ENCODE assay signal across 26 cellular contexts in genomic region chr9:80078826-80079225, GRCh38.
"Had no signal": no experiment of that assay in that cellular context is flagged by ENCODE, and none has a peak within 500 bp of the region (broad histone marks: within the 10 kb centered on the region; RNA-seq: fewer than 3 reads in every experiment).

No MANE protein-coding gene starts in this region.

- H3K36me3 ChIP-seq: esophagus muscularis mucosa, heart right ventricle, lower lobe of right lung, ovary, sigmoid colon, suprapubic skin, transverse colon, upper lobe of right lung, uterus had no signal

- H3K27ac ChIP-seq: esophagus muscularis mucosa, foreskin keratinocyte, heart right ventricle, lower lobe of right lung, ovary, psoas muscle, sigmoid colon, suprapubic skin, transverse colon, upper lobe of right lung, uterus had no signal

- H3K9me3 ChIP-seq: esophagus muscularis mucosa, ovary, psoas muscle, upper lobe of right lung, uterus had no signal

- FAIRE-seq: colon, endothelial cell of umbilical vein, keratinocyte had no signal

- H3K4me3 ChIP-seq: esophagus muscularis mucosa, heart right ventricle, lower lobe of right lung, ovary, psoas muscle, sigmoid colon, suprapubic skin, transverse colon, upper lobe of right lung, uterus had no signal

- ATAC-seq: foreskin keratinocyte; heart right ventricle; left ventricle myocardium superior; lower lobe of right lung; natural killer cell; psoas muscle; right cardiac atrium; stimulated activated effector memory CD8-positive, alpha-beta T cell treated with anti-CD3 and anti-CD28 coated beads, Interleukin-12 subunit alpha, Interleukin-12 subunit beta, amount 100 ng/mL, for 72 hours; upper lobe of right lung had no signal

- DNase-seq: effector CD8-positive, alpha-beta T cell; foreskin keratinocyte; glutamatergic neuron; heart right ventricle; hippocampal formation; immature natural killer cell; left ventricle myocardium superior; lower lobe of right lung; natural killer cell; occipital lobe; ovary; posterior cingulate gyrus; psoas muscle; right cardiac atrium; sigmoid colon; stimulated activated CD4-positive, alpha-beta T cell treated with anti-CD3 and anti-CD28 coated beads, Interleukin-2, amount 100 ng/mL, for 24 hours; stimulated activated CD4-positive, alpha-beta T cell treated with anti-CD3 and anti-CD28 coated beads, Interleukin-4, amount 100 ng/mL, for 24 hours; transverse colon; upper lobe of right lung; uterus had no signal

- H3K27me3 ChIP-seq: esophagus muscularis mucosa, foreskin keratinocyte, heart right ventricle, ovary, sigmoid colon, suprapubic skin, transverse colon, upper lobe of right lung, uterus had no signal

- H3K4me1 ChIP-seq: foreskin keratinocyte, lower lobe of right lung, transverse colon, upper lobe of right lung, uterus had no signal
